8 cellular contexts compared by ENCODE assay signal in genomic region chr6:81752969-81753708, GRCh38. TPM values are rescaled to one million over a fixed set of nuclear protein-coding genes. Genes with fewer than 3 reads are reported as not detected.
DNase-seq lines count a peak whose midpoint lies in the region; ATAC-seq and TF ChIP-seq lines count a peak whose summit lies in the region.

No MANE protein-coding gene starts in this region.

- peaks cover 11% of the 10 kb centered on the region for H3K27me3 Mint-ChIP-seq in activated naive CD8-positive, alpha-beta T cell treated with anti-CD3 and anti-CD28 coated beads, Interleukin-2, amount 10 ng/mL, durations not matched to agents 7 days and 5 days
- H3K27me3 Mint-ChIP-seq in glutamatergic neuron (ENCODE audit: unreplicated experiment): peaks cover 4% of the 10 kb centered on the region

- H3K36me3 Mint-ChIP-seq in activated naive CD8-positive, alpha-beta T cell treated with anti-CD3 and anti-CD28 coated beads, Interleukin-2, amount 10 ng/mL, durations not matched to agents 7 days and 5 days: peaks cover 10% of the 10 kb centered on the region
- H3K36me3 Mint-ChIP-seq in glutamatergic neuron (ENCODE audit: unreplicated experiment): no peaks in the 10 kb centered on the region

- H3K4me1 Mint-ChIP-seq in activated naive CD8-positive, alpha-beta T cell treated with anti-CD3 and anti-CD28 coated beads, Interleukin-2, amount 10 ng/mL, durations not matched to agents 7 days and 5 days: peaks cover 22% of the 10 kb centered on the region
- peaks cover 11% of the 10 kb centered on the region for H3K4me1 Mint-ChIP-seq in glutamatergic neuron (ENCODE audit: low read depth, unreplicated experiment)

- peak; percentile 94 for DNase-seq in Daoy (ENCODE audit: low read depth)
- no peak for DNase-seq in Jurkat, Clone E6-1 (ENCODE audit: low read depth, low spot score)
- peak; percentile 75 for DNase-seq in SKM-1 treated with dmso at 0.1 percent for 144 hours (lab: John Stamatoyannopoulos, UW; ENCODE audit: unreplicated experiment)
- DNase-seq in activated naive CD8-positive, alpha-beta T cell treated with anti-CD3 and anti-CD28 coated beads, Interleukin-2, amount 10 ng/mL, durations not matched to agents 7 days and 5 days: peak; percentile 72
- DNase-seq in glutamatergic neuron: peak; percentile 83
- DNase-seq in omental fat pad (ENCODE audit: low spot score): peak; percentile 79

- ATAC-seq in GM21723 (IDR thresholded peaks at IDR 0.05; ENCODE audit: unreplicated experiment) (peak; percentile 46), omental fat pad (ENCODE audit: low FRiP score) (peak; percentile 91)
- ATAC-seq in activated naive CD8-positive, alpha-beta T cell treated with anti-CD3 and anti-CD28 coated beads, Interleukin-2, amount 10 ng/mL, durations not matched to agents 7 days and 5 days (ENCODE audit: low read depth): peak; percentile 49

- POLR2A ChIA-PET in activated naive CD8-positive, alpha-beta T cell treated with anti-CD3 and anti-CD28 coated beads, Interleukin-2, amount 10 ng/mL, durations not matched to agents 7 days and 5 days (lab: Charles Lee): interaction anchor here (1.6 to 2.3 kb wide), 2 partner anchors 1313 to 1647 kb away, joined by 4 to 7 read pairs; partner anchors contain the start of genes BCKDHB and UBE3D

- peak overlapping the region; percentile 67 for H3K4me3 ChIP-seq in Jurkat, Clone E6-1 (ENCODE audit: low read length)

- H3K27ac ChIP-seq in temporal lobe (ENCODE audit: low read depth, low read length): peak overlapping the region; percentile 93

- no peaks in the 10 kb centered on the region for H3K9me3 Mint-ChIP-seq in activated naive CD8-positive, alpha-beta T cell treated with anti-CD3 and anti-CD28 coated beads, Interleukin-2, amount 10 ng/mL, durations not matched to agents 7 days and 5 days
- H3K9me3 Mint-ChIP-seq in glutamatergic neuron (ENCODE audit: unreplicated experiment): peaks cover 11% of the 10 kb centered on the region

- H3K27ac Mint-ChIP-seq in activated naive CD8-positive, alpha-beta T cell treated with anti-CD3 and anti-CD28 coated beads, Interleukin-2, amount 10 ng/mL, durations not matched to agents 7 days and 5 days: peak overlapping the region; percentile 91
- no peak overlapping the region for H3K27ac Mint-ChIP-seq in glutamatergic neuron (ENCODE audit: unreplicated experiment)

- TF ChIP-seq CTCF in glutamatergic neuron (IDR thresholded peaks at IDR 0.05; ENCODE audit: partially characterized antibody, unreplicated experiment): no peak
- no peak for TF ChIP-seq CTCF in omental fat pad (IDR thresholded peaks at IDR 0.05)

- peak overlapping the region; percentile 96 for H3K4me3 Mint-ChIP-seq in activated naive CD8-positive, alpha-beta T cell treated with anti-CD3 and anti-CD28 coated beads, Interleukin-2, amount 10 ng/mL, durations not matched to agents 7 days and 5 days
- H3K4me3 Mint-ChIP-seq in glutamatergic neuron (ENCODE audit: unreplicated experiment): peak overlapping the region; percentile 98

RNA-seq across cellular contexts. Expression of gene TENT5A, which starts 0.7 kb away (rescaled TPM):
- 11.5 and 13.0 TPM in 2 replicates for total RNA-seq in Daoy (2014; rRNA removed; shearing (Covaris generic))
- polyA plus RNA-seq in Jurkat, Clone E6-1 (2012; ENCODE audit: insufficient read depth, insufficient read length): 1.8 TPM
- 1 to 10 TPM; 2.8 to 3.1 TPM for total RNA-seq in activated naive CD8-positive, alpha-beta T cell treated with anti-CD3 and anti-CD28 coated beads, Interleukin-2, amount 10 ng/mL, durations not matched to agents 7 days and 5 days
- total RNA-seq in glutamatergic neuron (ENCODE audit: unreplicated experiment) (2.7 TPM), omental fat pad (10 to 100 TPM; 15.1 to 33.9 (median 20.8) TPM), temporal lobe (2.5 TPM)
